Comparison of ENCODE assay signal across 17 cellular contexts in genomic region chr1:59977075-59977410, GRCh38. TPM values are rescaled to one million over a fixed set of nuclear protein-coding genes. Genes with fewer than 3 reads are reported as not detected.
DNase-seq lines count a peak whose midpoint lies in the region; TF ChIP-seq lines count a peak whose summit lies in the region.
"Had no signal": no experiment of that assay in that cellular context is flagged by ENCODE, and none has a peak within 500 bp of the region (broad histone marks: within the 10 kb centered on the region; RNA-seq: fewer than 3 reads in every experiment).

No MANE protein-coding gene starts in this region.

- no TSS peak for BruUV-seq in Calu3 (replicated peaks; lab: Mats Ljungman, UMichigan)

- intact Hi-C loops in Calu3 (cut with micrococcal nuclease; ENCODE audit: unreplicated experiment), result loop anchor here (5.0 to 10.0 kb wide), 4 partner anchors 155 to 1068 kb away; no protein-coding TSS in a partner anchor

- no peaks in the 10 kb centered on the region for H4K20me1 ChIP-seq in KMS-11 (ENCODE audit: insufficient read depth)

- H3K9ac ChIP-seq in KMS-11, result no peak overlapping the region

- H2AFZ ChIP-seq in KMS-11 (ENCODE audit: low read depth), result no peak overlapping the region

- no peak overlapping the region for H3K27ac ChIP-seq in C4-2B
- no peak overlapping the region for H3K27ac ChIP-seq in KMS-11
- H3K27ac ChIP-seq in VCaP, result peak overlapping the region; percentile 56
- H3K27ac ChIP-seq: A549, right lobe of liver, tibial artery had no signal

- H3K4me1 Mint-ChIP-seq in nephron progenitor cell (no peaks in the 10 kb centered on the region), Calu3 (ENCODE audit: low read depth, unreplicated experiment) (no peaks in the 10 kb centered on the region)
- H3K4me1 Mint-ChIP-seq: CD8-positive, alpha-beta memory T cell had no signal

- no peaks in the 10 kb centered on the region for H3K79me2 ChIP-seq in KMS-11 (ENCODE audit: insufficient read depth, low read depth)

- H3K36me3 Mint-ChIP-seq in nephron progenitor cell (ENCODE audit: low read depth), result no peaks in the 10 kb centered on the region
- H3K36me3 Mint-ChIP-seq in Calu3 (ENCODE audit: insufficient read depth, unreplicated experiment), result no peaks in the 10 kb centered on the region
- H3K36me3 Mint-ChIP-seq: activated naive CD8-positive, alpha-beta T cell had no signal

- no peak overlapping the region for H3K4me2 ChIP-seq in KMS-11

- CTCF ChIA-PET in Calu3 (lab: Charles Lee), result interaction anchor here (1.2 kb wide), 1 partner anchor 9 kb away, joined by 3 read pairs; no protein-coding TSS in a partner anchor

- TF ChIP-seq CTCF in C4-2B (conservative IDR thresholded peaks at IDR 0.05) (peak; percentile 4), KMS-11 (conservative IDR thresholded peaks at IDR 0.05; ENCODE audit: low read depth, low read length) (peak; percentile 27; the same call in 1 of the 2 replicates), VCaP (conservative IDR thresholded peaks at IDR 0.05) (peak; percentile 18), nephron progenitor cell (IDR thresholded peaks at IDR 0.05) (peak; percentile 21), Calu3 (IDR thresholded peaks at IDR 0.05; ENCODE audit: unreplicated experiment) (no peak)

- DNase-seq in nephron progenitor cell (no peak), Calu3 (no peak), HT-29 (ENCODE audit: low spot score) (no peak), T-helper 1 cell (no peak)
- no peak for DNase-seq in activated CD8-positive, alpha-beta memory T cell treated with anti-CD3 and anti-CD28 coated beads, Interleukin-2, amount 50 U/mL, for 4 hours

- H3K4me1 ChIP-seq in KMS-11 (ENCODE audit: low read depth, poor library complexity, severe bottlenecking), result no peaks in the 10 kb centered on the region
- H3K4me1 ChIP-seq: A549, HAP-1, right lobe of liver had no signal

- H3K27me3 ChIP-seq in KMS-11 (ENCODE audit: insufficient read depth, low read depth), result no peaks in the 10 kb centered on the region
- H3K27me3 ChIP-seq: right lobe of liver, tibial artery had no signal

- no peak overlapping the region for H3K27ac Mint-ChIP-seq in nephron progenitor cell
- H3K27ac Mint-ChIP-seq in Calu3 (ENCODE audit: unreplicated experiment), result no peak overlapping the region
- H3K27ac Mint-ChIP-seq: activated naive CD8-positive, alpha-beta T cell; activated T-cell treated with anti-CD3 and anti-CD28 coated beads, Interleukin-2, amount 50 U/mL, for 24 hours; CD8-positive, alpha-beta memory T cell; progenitor cell of endocrine pancreas; T-helper 2 cell treated with Interferon-gamma antibody and Interleukin-4, amounts not matched to agents 5 μg/mL and 100 μg/mL, for 36 hours had no signal

- H3K36me3 ChIP-seq in KMS-11 (ENCODE audit: insufficient read depth), result no peaks in the 10 kb centered on the region
- H3K36me3 ChIP-seq: HAP-1, right lobe of liver, tibial artery had no signal

- H3K9me3 Mint-ChIP-seq in nephron progenitor cell (no peaks in the 10 kb centered on the region), Calu3 (ENCODE audit: low read depth, unreplicated experiment) (no peaks in the 10 kb centered on the region)
- H3K9me3 Mint-ChIP-seq: activated T-cell treated with anti-CD3 and anti-CD28 coated beads, Interleukin-2, amount 50 U/mL, for 24 hours; CD8-positive, alpha-beta memory T cell; T-helper 2 cell treated with Interferon-gamma antibody and Interleukin-4, amounts not matched to agents 5 μg/mL and 100 μg/mL, for 36 hours had no signal

- H3K27me3 Mint-ChIP-seq in nephron progenitor cell (ENCODE audit: low read depth, poor library complexity) (peaks cover 33% of the 10 kb centered on the region), Calu3 (ENCODE audit: unreplicated experiment) (peaks cover 47% of the 10 kb centered on the region)

- H3K4me3 ChIP-seq in KMS-11 (IDR thresholded peaks at IDR 0.05; ENCODE audit: insufficient read depth, low read depth, low read length), result no peak overlapping the region
- H3K4me3 ChIP-seq: A549, HAP-1, right lobe of liver, tibial artery had no signal

- no peak overlapping the region for H3K4me3 Mint-ChIP-seq in nephron progenitor cell
- H3K4me3 Mint-ChIP-seq in Calu3 (ENCODE audit: low read depth, unreplicated experiment), result no peak overlapping the region
- H3K4me3 Mint-ChIP-seq: activated naive CD8-positive, alpha-beta T cell; activated T-cell treated with anti-CD3 and anti-CD28 coated beads, Interleukin-2, amount 50 U/mL, for 24 hours; CD8-positive, alpha-beta memory T cell; T-helper 2 cell treated with Interferon-gamma antibody and Interleukin-4, amounts not matched to agents 5 μg/mL and 100 μg/mL, for 36 hours had no signal

RNA-seq across cellular contexts. Expression of gene CYP2J2, which starts 50.5 kb away (rescaled TPM):
- 15.2 and 17.0 TPM in 2 replicates for total RNA-seq in Calu3 (2022)
- total RNA-seq in HT-29 (2014; rRNA removed; shearing (Covaris generic)), result not detected in 2 replicates

Comparison
In these comparisons a context has a peak if more than half of its experiments do, and no peak if none do; other contexts are left out.
1. RNA of gene CYP2J2, which starts 50.5 kb away (total RNA-seq): 15.2 to 17.0 TPM in Calu3; not detected in HT-29; every median in the first group is over 10 times any median in the second.